10 cellular contexts compared by ENCODE assay signal in genomic region chr12:93848453-93849120, GRCh38.
DNase-seq lines count a peak whose midpoint lies in the region; ATAC-seq and TF ChIP-seq lines count a peak whose summit lies in the region.
"Had no signal": no experiment of that assay in that cellular context is flagged by ENCODE, and none has a peak within 500 bp of the region (broad histone marks: within the 10 kb centered on the region; RNA-seq: fewer than 3 reads in every experiment).

No MANE protein-coding gene starts in this region.

- H3K4me1 ChIP-seq in CD4-positive, CD25-positive, alpha-beta regulatory T cell (ENCODE audit: control insufficient read depth, insufficient read depth, low read length, poor library complexity, severe bottlenecking) = peaks cover 24% of the 10 kb centered on the region
- peaks cover 0 to 14% (median 3%) of the 10 kb centered on the region in 4 donors for H3K4me1 ChIP-seq in right lobe of liver

- H3K4me1 Mint-ChIP-seq in CD4-positive, CD25-positive, alpha-beta regulatory T cell = peaks cover 17 to 48% (median 29%) of the 10 kb centered on the region in 4 donors

- no peaks in the 10 kb centered on the region for H3K27me3 ChIP-seq in CD4-positive, CD25-positive, alpha-beta regulatory T cell (ENCODE audit: control insufficient read depth, insufficient read depth, low read length)
- H3K27me3 ChIP-seq in HL-60 (ENCODE audit: insufficient read depth, poor library complexity, severe bottlenecking) (no peaks in the 10 kb centered on the region), right lobe of liver (no peaks in the 10 kb centered on the region)
- H3K27me3 ChIP-seq: tibial nerve had no signal

- no peaks in the 10 kb centered on the region for H3K36me3 ChIP-seq in CD4-positive, CD25-positive, alpha-beta regulatory T cell (ENCODE audit: control insufficient read depth, insufficient read depth, low read length)
- no peaks in the 10 kb centered on the region for H3K36me3 ChIP-seq in right lobe of liver

- peak overlapping the region in 3 of 4 donors; percentile 45 to 79 (median 50) for H3K4me3 Mint-ChIP-seq in CD4-positive, CD25-positive, alpha-beta regulatory T cell

- no peak for TF ChIP-seq POLR2A in right lobe of liver (IDR thresholded peaks at IDR 0.05)

- intact Hi-C loops in right lobe of liver (cut with DNase I) = no loop called here

- peaks cover 0 to 14% (median 0%) of the 10 kb centered on the region in 7 donors for H3K9me3 Mint-ChIP-seq in CD4-positive, CD25-positive, alpha-beta regulatory T cell

- H3K27ac Mint-ChIP-seq in CD4-positive, CD25-positive, alpha-beta regulatory T cell = peak overlapping the region; percentile 82 to 90 (median 89)

- 51% methylated on average over 9 of the region's 12 CpGs for WGBS in right lobe of liver (ENCODE audit: insufficient coverage, low coverage, low lambda C conversion rate, missing lambda C conversion rate)

- peak in 1 of 3 donors; percentile 64 for DNase-seq in CD4-positive, CD25-positive, alpha-beta regulatory T cell
- DNase-seq in HL-60 (ENCODE audit: low read depth in 1 of 2, low spot score in 1 of 2) = peak; percentile 80 to 83
- DNase-seq in UCSD-AML1 (lab: John Stamatoyannopoulos, UW; ENCODE audit: unreplicated experiment) = peak; percentile 28
- no peak for DNase-seq in right lobe of liver
- no peak for DNase-seq in hepatic stellate cell (ENCODE audit: low spot score)
- DNase-seq in stimulated activated CD8-positive, alpha-beta memory T cell treated with anti-CD3 and anti-CD28 coated beads, Interleukin-4, amount 100 ng/mL, for 48 hours = no peak
- no peak for DNase-seq in 8988T
- DNase-seq: DMS 273 treated with DMSO at 0.1 percent for 48 hours had no signal

- ATAC-seq in CD4-positive, CD25-positive, alpha-beta regulatory T cell (ENCODE audit: low read depth in 2 of 2) = peak; percentile 28 to 60
- ATAC-seq in right lobe of liver = peak; percentile 38 to 62 (median 59)
- ATAC-seq in GM21390 (IDR thresholded peaks at IDR 0.05; ENCODE audit: unreplicated experiment) = no peak

- peak overlapping the region; percentile 21 for H3K4me3 ChIP-seq in CD4-positive, CD25-positive, alpha-beta regulatory T cell (ENCODE audit: low read depth, low read length)
- H3K4me3 ChIP-seq in HL-60 (replicated peaks; ENCODE audit: insufficient read depth, low read length) (no peak overlapping the region), right lobe of liver (no peak overlapping the region)
- H3K4me3 ChIP-seq: tibial nerve had no signal

- peaks cover 17% of the 10 kb centered on the region for H3K36me3 Mint-ChIP-seq in CD4-positive, CD25-positive, alpha-beta regulatory T cell

- H3K27me3 Mint-ChIP-seq in CD4-positive, CD25-positive, alpha-beta regulatory T cell = no peaks in the 10 kb centered on the region

- H3K27ac ChIP-seq in CD4-positive, CD25-positive, alpha-beta regulatory T cell (ENCODE audit: insufficient read depth, low read length, poor library complexity, severe bottlenecking) = peak overlapping the region; percentile 61
- H3K27ac ChIP-seq in HL-60 (replicated peaks) (peak overlapping the region; percentile 63), right lobe of liver (peak overlapping the region in 1 of 3 donors; percentile 26)

- no peaks in the 10 kb centered on the region for H3K9me3 ChIP-seq in CD4-positive, CD25-positive, alpha-beta regulatory T cell (ENCODE audit: control insufficient read depth in 2 of 2, low read length in 2 of 2)
- no peaks in the 10 kb centered on the region for H3K9me3 ChIP-seq in right lobe of liver
- H3K9me3 ChIP-seq: tibial nerve had no signal

- TF ChIP-seq CTCF in HL-60 (IDR thresholded peaks at IDR 0.05; ENCODE audit: insufficient read depth, low read length) = no peak
- TF ChIP-seq CTCF in right lobe of liver (IDR thresholded peaks at IDR 0.05) = no peak

Comparison
In these comparisons a context has a peak if more than half of its experiments do, and no peak if none do; other contexts are left out.
1. DNase-seq: peak in HL-60 (2 of 2) and UCSD-AML1 (single experiment); none in right lobe of liver (0 of 3), hepatic stellate cell (single experiment), stimulated activated CD8-positive, alpha-beta memory T cell treated with anti-CD3 and anti-CD28 coated beads, Interleukin-4, amount 100 ng/mL, for 48 hours (single experiment) and 8988T (single experiment).